Comparison of ENCODE assay signal across 14 cellular contexts in genomic region chr1:107941123-107941522, GRCh38. TPM values are rescaled to one million over a fixed set of nuclear protein-coding genes. Genes with fewer than 3 reads are reported as not detected.
DNase-seq lines count a peak whose midpoint lies in the region; ATAC-seq lines count a peak whose summit lies in the region.
"Had no signal": no experiment of that assay in that cellular context is flagged by ENCODE, and none has a peak within 500 bp of the region (broad histone marks: within the 10 kb centered on the region; RNA-seq: fewer than 3 reads in every experiment).

No MANE protein-coding gene starts in this region.

- H3K27me3 Mint-ChIP-seq in stimulated activated naive B cell treated with anti-CD40 and anti-IgM and Interleukin-4, amounts not matched to agents 10 μg/mL and 1 μg/mL and 100 μg/mL, for 72 hours: no peaks in the 10 kb centered on the region

- intact Hi-C loops in left cardiac atrium (cut with DNase I): no loop called here

- DNase-seq in GM04504 (ENCODE audit: low read depth): peak; percentile 58
- peak; percentile 93 for DNase-seq in SIG-M5 treated with dmso at 0.1 percent for 504 hours (lab: John Stamatoyannopoulos, UW; ENCODE audit: unreplicated experiment)
- DNase-seq in left cardiac atrium: peak; percentile 27
- DNase-seq in stimulated activated naive B cell treated with anti-CD40 and anti-IgM and Interleukin-4, amounts not matched to agents 10 μg/mL and 1 μg/mL and 100 μg/mL, for 72 hours: no peak
- no peak for DNase-seq in hepatic stellate cell (ENCODE audit: low spot score)
- no peak for DNase-seq in NCI-H2107 treated with DMSO at 0.1 percent for 48 hours (lab: John Stamatoyannopoulos, UW; ENCODE audit: unreplicated experiment)
- DNase-seq: activated T-cell treated with anti-CD3 and anti-CD28 coated beads, Interleukin-2, amount 50 U/mL, for 72 hours; kidney; NCI-H345; SHP77 treated with DMSO at 0.1 percent for 48 hours had no signal

- peak overlapping the region; percentile 7 for H3K27ac Mint-ChIP-seq in stimulated activated naive B cell treated with anti-CD40 and anti-IgM and Interleukin-4, amounts not matched to agents 10 μg/mL and 1 μg/mL and 100 μg/mL, for 72 hours
- H3K27ac Mint-ChIP-seq: activated T-cell treated with anti-CD3 and anti-CD28 coated beads, Interleukin-2, amount 50 U/mL, for 72 hours had no signal

- peak overlapping the region in 1 of 2 donors; percentile 39 for H3K4me3 Mint-ChIP-seq in stimulated activated naive B cell treated with anti-CD40 and anti-IgM and Interleukin-4, amounts not matched to agents 10 μg/mL and 1 μg/mL and 100 μg/mL, for 72 hours
- H3K4me3 Mint-ChIP-seq: neural crest cell had no signal

- peaks cover 3% of the 10 kb centered on the region in 2 donors for H3K36me3 Mint-ChIP-seq in stimulated activated naive B cell treated with anti-CD40 and anti-IgM and Interleukin-4, amounts not matched to agents 10 μg/mL and 1 μg/mL and 100 μg/mL, for 72 hours

- ATAC-seq in left cardiac atrium (peak; percentile 39 to 51), HG03175 (IDR thresholded peaks at IDR 0.05; ENCODE audit: unreplicated experiment) (no peak), GM18867 (IDR thresholded peaks at IDR 0.05; ENCODE audit: unreplicated experiment) (no peak)
- no peak for ATAC-seq in stimulated activated naive B cell treated with anti-CD40 and anti-IgM and Interleukin-4, amounts not matched to agents 10 μg/mL and 1 μg/mL and 100 μg/mL, for 72 hours (replicated peaks)
- ATAC-seq: activated T-cell treated with anti-CD3 and anti-CD28 coated beads, Interleukin-2, amount 50 U/mL, for 72 hours; esophagus mucosa had no signal

- H3K9me3 Mint-ChIP-seq in stimulated activated naive B cell treated with anti-CD40 and anti-IgM and Interleukin-4, amounts not matched to agents 10 μg/mL and 1 μg/mL and 100 μg/mL, for 72 hours: no peaks in the 10 kb centered on the region
- H3K9me3 Mint-ChIP-seq: neural crest cell had no signal

- H3K4me1 Mint-ChIP-seq in stimulated activated naive B cell treated with anti-CD40 and anti-IgM and Interleukin-4, amounts not matched to agents 10 μg/mL and 1 μg/mL and 100 μg/mL, for 72 hours: peaks cover 47 to 74% of the 10 kb centered on the region in 2 donors

RNA-seq across cellular contexts. Expression of gene VAV3, which starts 23.9 kb away (rescaled TPM):
- total RNA-seq in left cardiac atrium: 1 to 10 TPM; 2.5 to 4.3 TPM

Comparison
In these comparisons a context has a peak if more than half of its experiments do, and no peak if none do; other contexts are left out.
1. DNase-seq: peak in GM04504 (single experiment), SIG-M5 treated with dmso at 0.1 percent for 504 hours (single experiment) and left cardiac atrium (single experiment); none in stimulated activated naive B cell treated with anti-CD40 and anti-IgM and Interleukin-4, amounts not matched to agents 10 μg/mL and 1 μg/mL and 100 μg/mL, for 72 hours (single experiment), hepatic stellate cell (single experiment) and NCI-H2107 treated with DMSO at 0.1 percent for 48 hours (single experiment).
2. ATAC-seq: peak in left cardiac atrium (2 of 2); none in stimulated activated naive B cell treated with anti-CD40 and anti-IgM and Interleukin-4, amounts not matched to agents 10 μg/mL and 1 μg/mL and 100 μg/mL, for 72 hours (0 of 2), HG03175 (single experiment) and GM18867 (single experiment).